ENCODE assay signal across 10 cellular contexts in genomic region chr1:17617787-17618557, GRCh38.
DNase-seq lines count a peak whose midpoint lies in the region; ATAC-seq and TF ChIP-seq lines count a peak whose summit lies in the region.
"Had no signal": no experiment of that assay in that cellular context is flagged by ENCODE, and none has a peak within 500 bp of the region (broad histone marks: within the 10 kb centered on the region; RNA-seq: fewer than 3 reads in every experiment).

No MANE protein-coding gene starts in this region.

- H3K4me3 ChIP-seq in prostate gland = no peak overlapping the region
- H3K4me3 ChIP-seq in effector memory CD4-positive, alpha-beta T cell (ENCODE audit: insufficient read depth, low read depth, low read length, poor library complexity, severe bottlenecking) = no peak overlapping the region

- H3K36me3 ChIP-seq in prostate gland = peaks cover 1 to 8% of the 10 kb centered on the region in 2 donors
- no peaks in the 10 kb centered on the region for H3K36me3 ChIP-seq in effector memory CD4-positive, alpha-beta T cell (ENCODE audit: control insufficient read depth, insufficient read depth, low read length)
- H3K36me3 ChIP-seq: neutrophil had no signal

- no peaks in the 10 kb centered on the region for H3K9me3 ChIP-seq in prostate gland
- no peaks in the 10 kb centered on the region for H3K9me3 ChIP-seq in effector memory CD4-positive, alpha-beta T cell (ENCODE audit: control insufficient read depth, low read length)
- H3K9me3 ChIP-seq: neutrophil had no signal

- DNase-seq in AG20443 (ENCODE audit: low spot score) (peak; percentile 89), left cardiac atrium (peak; percentile 73), prostate gland (ENCODE audit: low spot score) (no peak), dedifferentiated amniotic fluid mesenchymal stem cell (ENCODE audit: extremely low spot score) (no peak)
- DNase-seq in effector memory CD4-positive, alpha-beta T cell = no peak
- no peak for DNase-seq in activated naive CD8-positive, alpha-beta T cell treated with anti-CD3 and anti-CD28 coated beads for 36 hours
- DNase-seq: activated naive CD4-positive, alpha-beta T cell treated with anti-CD3 and anti-CD28 coated beads, Interleukin-2, amount 10 ng/mL, durations not matched to agents 7 days and 5 days had no signal

- intact Hi-C loops in left cardiac atrium (cut with DNase I) = no loop called here
- intact Hi-C loops in prostate gland (cut with DNase I) = loop anchor here (10.0 kb wide), 1 partner anchor 193 kb away; no protein-coding TSS in a partner anchor

- H3K9me3 Mint-ChIP-seq in activated naive CD8-positive, alpha-beta T cell treated with anti-CD3 and anti-CD28 coated beads for 36 hours = no peaks in the 10 kb centered on the region
- H3K9me3 Mint-ChIP-seq: activated naive CD4-positive, alpha-beta T cell treated with anti-CD3 and anti-CD28 coated beads, Interleukin-2, amount 10 ng/mL, durations not matched to agents 7 days and 5 days had no signal

- peak overlapping the region; percentile 72 for H3K27ac ChIP-seq in angular gyrus (ENCODE audit: low read depth, low read length)
- peak overlapping the region; percentile 46 to 67 for H3K27ac ChIP-seq in prostate gland
- H3K27ac ChIP-seq in effector memory CD4-positive, alpha-beta T cell (ENCODE audit: insufficient read depth, low read length, poor library complexity, severe bottlenecking) = no peak overlapping the region
- H3K27ac ChIP-seq: neutrophil had no signal

- H3K27ac Mint-ChIP-seq in activated naive CD8-positive, alpha-beta T cell treated with anti-CD3 and anti-CD28 coated beads for 36 hours = no peak overlapping the region
- H3K27ac Mint-ChIP-seq: activated naive CD4-positive, alpha-beta T cell treated with anti-CD3 and anti-CD28 coated beads, Interleukin-2, amount 10 ng/mL, durations not matched to agents 7 days and 5 days had no signal

- H3K4me3 Mint-ChIP-seq in activated naive CD8-positive, alpha-beta T cell treated with anti-CD3 and anti-CD28 coated beads for 36 hours = no peak overlapping the region
- H3K4me3 Mint-ChIP-seq: activated naive CD4-positive, alpha-beta T cell treated with anti-CD3 and anti-CD28 coated beads, Interleukin-2, amount 10 ng/mL, durations not matched to agents 7 days and 5 days had no signal

- H3K4me1 ChIP-seq in prostate gland (replicated peaks) = no peaks in the 10 kb centered on the region
- no peaks in the 10 kb centered on the region for H3K4me1 ChIP-seq in effector memory CD4-positive, alpha-beta T cell (ENCODE audit: control insufficient read depth, insufficient read depth, low read length, poor library complexity, severe bottlenecking)

- TF ChIP-seq CTCF in prostate gland (IDR thresholded peaks at IDR 0.05) = no peak

- H3K4me1 Mint-ChIP-seq in activated naive CD8-positive, alpha-beta T cell treated with anti-CD3 and anti-CD28 coated beads for 36 hours = no peaks in the 10 kb centered on the region
- H3K4me1 Mint-ChIP-seq: activated naive CD4-positive, alpha-beta T cell treated with anti-CD3 and anti-CD28 coated beads, Interleukin-2, amount 10 ng/mL, durations not matched to agents 7 days and 5 days had no signal

- H3K27me3 Mint-ChIP-seq in activated naive CD8-positive, alpha-beta T cell treated with anti-CD3 and anti-CD28 coated beads for 36 hours = peaks cover 10% of the 10 kb centered on the region

- no peaks in the 10 kb centered on the region for H3K36me3 Mint-ChIP-seq in activated naive CD8-positive, alpha-beta T cell treated with anti-CD3 and anti-CD28 coated beads for 36 hours
- H3K36me3 Mint-ChIP-seq: activated naive CD4-positive, alpha-beta T cell treated with anti-CD3 and anti-CD28 coated beads, Interleukin-2, amount 10 ng/mL, durations not matched to agents 7 days and 5 days had no signal

- no peaks in the 10 kb centered on the region for H3K27me3 ChIP-seq in prostate gland (replicated peaks; ENCODE audit: insufficient read depth)
- no peaks in the 10 kb centered on the region for H3K27me3 ChIP-seq in effector memory CD4-positive, alpha-beta T cell (replicated peaks; ENCODE audit: control insufficient read depth, insufficient read depth, low read length, poor library complexity, severe bottlenecking)

- peak; percentile 85 to 91 for ATAC-seq in left cardiac atrium
- ATAC-seq in GM18873 (IDR thresholded peaks at IDR 0.05; ENCODE audit: low FRiP score, unreplicated experiment) = no peak

- no peak for TF ChIP-seq POLR2A in prostate gland (IDR thresholded peaks at IDR 0.05)

- WGBS in prostate gland = 52% methylated on average over 27 of the region's 27 CpGs

Comparison
In these comparisons a context has a peak if more than half of its experiments do, and no peak if none do; other contexts are left out.
1. DNase-seq: peak in AG20443 (single experiment) and left cardiac atrium (single experiment); none in prostate gland (single experiment), effector memory CD4-positive, alpha-beta T cell (0 of 3), activated naive CD8-positive, alpha-beta T cell treated with anti-CD3 and anti-CD28 coated beads for 36 hours (single experiment) and dedifferentiated amniotic fluid mesenchymal stem cell (single experiment).